ENCODE assay signal across 8 cellular contexts in the genomic region with DNA sequence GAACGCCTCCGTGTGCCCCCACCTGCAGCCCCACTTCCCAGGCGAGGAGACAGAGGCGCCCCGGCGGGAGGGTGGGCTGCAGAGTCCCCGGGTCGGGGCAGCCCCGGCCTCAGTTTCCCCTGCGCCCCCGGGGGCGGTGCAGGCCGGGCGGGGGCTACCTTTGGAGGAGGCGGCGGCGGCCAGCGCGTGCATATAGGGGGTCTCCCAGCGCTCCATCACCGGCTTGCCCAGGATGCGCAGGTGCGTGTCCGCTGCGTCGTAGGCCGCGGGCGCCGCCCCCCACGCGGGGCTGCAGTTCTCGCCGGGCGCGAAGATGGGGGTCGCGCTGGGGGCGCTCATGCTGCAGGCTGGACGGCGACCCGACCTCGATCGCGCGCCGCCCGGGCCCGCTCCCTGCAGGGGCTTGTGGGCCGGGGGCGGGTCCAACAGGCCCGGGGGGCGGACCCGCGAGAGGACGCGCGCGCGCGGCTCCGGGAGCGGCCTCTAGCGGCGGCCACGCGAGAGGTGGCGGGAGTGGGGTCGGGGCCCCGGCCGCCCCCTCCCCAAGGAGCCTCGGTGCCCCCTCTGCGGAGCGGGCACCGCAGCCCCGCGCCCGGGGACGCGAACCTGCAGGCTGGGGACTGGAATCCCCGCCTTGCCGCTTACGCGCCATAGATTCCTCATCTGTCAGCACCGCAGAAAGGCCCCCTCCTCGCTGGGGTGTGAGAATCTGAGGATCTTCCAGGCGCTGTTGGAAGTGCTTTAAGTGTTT. TPM values are rescaled to one million over a fixed set of nuclear protein-coding genes. Genes with fewer than 3 reads are reported as not detected.
DNase-seq lines count a peak whose midpoint lies in the region; ATAC-seq and TF ChIP-seq lines count a peak whose summit lies in the region.

A gene (minus strand): TSS at position 405 of the 751 bp plus-strand sequence. CDS start 66 bp downstream, at position 339.

- WGBS in lower leg skin, 2 donors = 2 to 4% methylated on average over 31 to 36 of the region's 87 CpGs

- TF ChIP-seq CTCF in colonic mucosa (IDR thresholded peaks at IDR 0.05) = peak; percentile 30
- TF ChIP-seq CTCF in lower leg skin (IDR thresholded peaks at IDR 0.05) = no peak

- H3K4me3 ChIP-seq in HUES6 (ENCODE audit: low read depth, low read length) (peak within 1 kb of the TSS; percentile 84), colonic mucosa (peak within 1 kb of the TSS; percentile 41), lower leg skin (ENCODE audit: low read depth, poor library complexity, severe bottlenecking) (peak within 1 kb of the TSS; percentile 15)

- H3K27ac ChIP-seq in HUES6 (ENCODE audit: low read depth, low read length) = no peak within 1 kb of the TSS
- H3K27ac ChIP-seq in colonic mucosa = no peak within 1 kb of the TSS

- ATAC-seq in activated CD4-positive, CD25-positive, alpha-beta regulatory T cell treated with anti-CD3 and anti-CD28 coated beads, Interleukin-2, amount 50 U/mL, for 24 hours = peak; percentile 75 to 78
- no peak for ATAC-seq in HG03135 (IDR thresholded peaks at IDR 0.05; ENCODE audit: unreplicated experiment)

- H3K9me3 ChIP-seq in HUES6 (ENCODE audit: control insufficient read depth, insufficient read depth, low read depth, low read length) = no peaks in the 10 kb centered on the region
- H3K9me3 ChIP-seq in colonic mucosa = no peaks in the 10 kb centered on the region

- H3K4me1 ChIP-seq in HUES6 (ENCODE audit: control insufficient read depth, insufficient read depth, low read length) (peaks cover 7% of the 10 kb centered on the region), colonic mucosa (peaks cover 5% of the 10 kb centered on the region)

- no peak for TF ChIP-seq POLR2A in lower leg skin (IDR thresholded peaks at IDR 0.05)

- H3K27me3 ChIP-seq in HUES6 (ENCODE audit: control insufficient read depth, insufficient read depth, low read length) = no peaks in the 10 kb centered on the region
- H3K27me3 ChIP-seq in colonic mucosa = peaks cover 10% of the 10 kb centered on the region

- peak; percentile 10 for DNase-seq in DMS79 (lab: John Stamatoyannopoulos, UW)
- no peak for DNase-seq in colonic mucosa
- no peak for DNase-seq in lower leg skin (ENCODE audit: low spot score in 2 of 2)
- DNase-seq in stimulated activated CD4-positive, alpha-beta T cell treated with anti-CD3 and anti-CD28 coated beads, TNF-alpha, amount 100 ng/mL, for 24 hours (ENCODE audit: low read depth in 3 of 3) = peak; percentile 14 to 65 (median 36)
- DNase-seq in putamen (ENCODE audit: low spot score) = no peak

- H3K9ac ChIP-seq in HUES6 (ENCODE audit: low read length) (peak within 1 kb of the TSS; percentile 29), colonic mucosa (ENCODE audit: low read depth in 2 of 2, low read length in 2 of 2) (peak within 1 kb of the TSS; percentile 40 to 78)

- intact Hi-C loops in colonic mucosa (cut with DNase I) (no loop called here), lower leg skin (cut with DNase I; ENCODE audit: low total_unique reads) (no loop called here)

- H3K36me3 ChIP-seq in HUES6 (ENCODE audit: control insufficient read depth, insufficient read depth, low read length) (0 out of 2 replicates have a peak, but pooled peaks cover 4% of the 10 kb centered on the region), colonic mucosa (no peaks in the 10 kb centered on the region)

RNA-seq across cellular contexts. Expression of the gene that starts here (rescaled TPM):
- total RNA-seq in colonic mucosa (1 to 10 TPM; 3.3 to 3.7 TPM), lower leg skin (10 to 100 TPM; 33.8 to 72.0 (median 46.0) TPM)

Comparison
In these comparisons a context has a peak if more than half of its experiments do, and no peak if none do; other contexts are left out.
1. RNA of the gene that starts here (total RNA-seq): 33.8 to 72.0 TPM in lower leg skin; 3.3 to 3.7 TPM in colonic mucosa; every median in the first group is over 4 times any median in the second.
2. DNase-seq: peak in DMS79 (single experiment) and stimulated activated CD4-positive, alpha-beta T cell treated with anti-CD3 and anti-CD28 coated beads, TNF-alpha, amount 100 ng/mL, for 24 hours (3 of 3); none in colonic mucosa (single experiment), lower leg skin (0 of 2) and putamen (single experiment).
3. H3K4me3 ChIP-seq: peak in every context shown above with its lines; median percentile 84 in HUES6; 41 in colonic mucosa; 15 in lower leg skin.